ENCODE assay signal across 15 cellular contexts in the genomic region with DNA sequence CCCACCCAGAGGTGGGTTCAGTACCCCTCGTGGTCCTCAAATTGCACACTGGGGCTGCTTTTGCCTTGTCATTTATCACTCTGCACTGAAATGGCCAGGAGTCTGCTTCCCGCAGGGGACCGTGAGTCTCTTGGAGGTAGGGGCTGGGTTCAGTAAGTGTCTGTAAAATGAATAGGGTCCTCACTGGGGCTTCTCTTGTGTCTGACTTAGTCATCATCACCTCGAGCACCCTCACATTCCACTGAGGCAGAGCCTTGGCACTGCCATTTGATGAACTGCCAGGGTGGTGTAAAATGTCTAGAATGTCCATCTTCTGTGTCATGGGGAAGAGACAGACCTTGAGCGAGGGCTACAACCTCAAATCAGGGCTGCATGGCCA.
A peak's percentile ranks its signal among the peaks of the same experiment; 100 is the strongest.
DNase-seq lines count a peak whose midpoint lies in the region; ATAC-seq and TF ChIP-seq lines count a peak whose summit lies in the region.
"Had no signal": no experiment of that assay in that cellular context is flagged by ENCODE, and none has a peak within 500 bp of the region (broad histone marks: within the 10 kb centered on the region; RNA-seq: fewer than 3 reads in every experiment).

No MANE protein-coding gene starts in this region.

- H3K27me3 ChIP-seq in heart right ventricle (peaks cover 0 to 28% (median 0%) of the 10 kb centered on the region in 7 donors), dorsolateral prefrontal cortex (no peaks in the 10 kb centered on the region), uterus (no peaks in the 10 kb centered on the region)

- TF ChIP-seq POLR2A in uterus (IDR thresholded peaks at IDR 0.05): no peak

- H3K9me3 Mint-ChIP-seq in osteocyte (ENCODE audit: unreplicated experiment): no peaks in the 10 kb centered on the region
- H3K9me3 Mint-ChIP-seq: stimulated activated naive CD8-positive, alpha-beta T cell treated with anti-CD3 and anti-CD28 coated beads, Interleukin-15, amount 100 ng/mL, for 72 hours; T-helper 1 cell treated with Interleukin-12 subunit alpha and Interleukin-12 subunit beta and Interleukin-4 antibody, amounts not matched to agents 30 μg/mL and 1 μg/mL, for 36 hours had no signal

- no peak for DNase-seq in heart right ventricle
- DNase-seq in left cardiac atrium: no peak
- DNase-seq in dorsolateral prefrontal cortex: no peak
- no peak for DNase-seq in osteocyte (ENCODE audit: extremely low spot score, unreplicated experiment)
- no peak for DNase-seq in uterus
- no peak for DNase-seq in DMS153 (lab: John Stamatoyannopoulos, UW)
- DNase-seq in HK-2 (ENCODE audit: unreplicated experiment): no peak
- no peak for DNase-seq in GF-D8 (lab: John Stamatoyannopoulos, UW)
- DNase-seq: activated CD4-positive, alpha-beta T cell treated with anti-CD3 and anti-CD28 coated beads, Interleukin-2, amount 50 U/mL, for 1 hour; hypothalamus; MV-4-11; NCI-H345; stimulated activated naive CD8-positive, alpha-beta T cell treated with anti-CD3 and anti-CD28 coated beads, Interleukin-15, amount 100 ng/mL, for 72 hours had no signal

- H3K27ac ChIP-seq in heart right ventricle (peak overlapping the region in 6 of 10 donors; percentile 34 to 97 (median 90)), dorsolateral prefrontal cortex (peak overlapping the region in 45 of 59 donors; percentile 3 to 91 (median 82)), uterus (peak overlapping the region; percentile 90 to 95)

- H3K4me1 ChIP-seq in heart right ventricle (peaks cover 16 to 68% (median 59%) of the 10 kb centered on the region in 9 donors), uterus (peaks cover 10 to 16% of the 10 kb centered on the region in 2 donors)

- no peak overlapping the region for H3K4me3 Mint-ChIP-seq in osteocyte (ENCODE audit: unreplicated experiment)
- H3K4me3 Mint-ChIP-seq: stimulated activated naive CD8-positive, alpha-beta T cell treated with anti-CD3 and anti-CD28 coated beads, Interleukin-15, amount 100 ng/mL, for 72 hours; T-helper 1 cell treated with Interleukin-12 subunit alpha and Interleukin-12 subunit beta and Interleukin-4 antibody, amounts not matched to agents 30 μg/mL and 1 μg/mL, for 36 hours had no signal

- H3K27me3 Mint-ChIP-seq in osteocyte (ENCODE audit: unreplicated experiment): no peaks in the 10 kb centered on the region

- ATAC-seq in heart right ventricle (no peak), left cardiac atrium (no peak)

- peak overlapping the region; percentile 96 for H3K27ac Mint-ChIP-seq in osteocyte (ENCODE audit: unreplicated experiment)
- H3K27ac Mint-ChIP-seq: progenitor cell of endocrine pancreas; T-helper 1 cell treated with Interleukin-12 subunit alpha and Interleukin-12 subunit beta and Interleukin-4 antibody, amounts not matched to agents 30 μg/mL and 1 μg/mL, for 36 hours had no signal

- no peaks in the 10 kb centered on the region for H3K36me3 Mint-ChIP-seq in osteocyte (ENCODE audit: unreplicated experiment)

- TF ChIP-seq CTCF in heart right ventricle (IDR thresholded peaks at IDR 0.05) (no peak), dorsolateral prefrontal cortex (IDR thresholded peaks at IDR 0.05 in 54 of 56, conservative IDR thresholded peaks at IDR 0.05 in 2 of 56; ENCODE audit: low read depth in 1 of 56, partially characterized antibody in 56 of 56) (no peak), osteocyte (IDR thresholded peaks at IDR 0.05) (no peak), uterus (IDR thresholded peaks at IDR 0.05) (no peak)

- intact Hi-C loops in heart right ventricle (cut with DNase I) (loop anchor here in 6 of 10 donors (2.0 to 5.0 kb wide), 5 partner anchors 46 to 161 kb away; partner anchors contain the start of gene AMOTL2 (in 2 of the 6)), left cardiac atrium (cut with DNase I) (loop anchor here in 1 of 2 donors (5.0 kb wide), 1 partner anchor 61 kb away; the partner anchor contains the start of gene AMOTL2), dorsolateral prefrontal cortex (cut with DNase I) (no loop called here), uterus (cut with DNase I; ENCODE audit: low total_unique reads) (loop anchor here (5.0 kb wide), 1 partner anchor 51 kb away; no protein-coding TSS in a partner anchor)

- H3K9me3 ChIP-seq in heart right ventricle (no peaks in the 10 kb centered on the region), uterus (no peaks in the 10 kb centered on the region)

- H3K4me1 Mint-ChIP-seq in osteocyte (ENCODE audit: unreplicated experiment): peaks cover 77% of the 10 kb centered on the region

- WGBS in heart right ventricle, 2 donors: 70 to 80% methylated on average over 5 of the region's 5 CpGs

- H3K36me3 ChIP-seq in heart right ventricle (no peaks in the 10 kb centered on the region), uterus (no peaks in the 10 kb centered on the region)

- H3K4me3 ChIP-seq in heart right ventricle: no peak overlapping the region
- no peak overlapping the region for H3K4me3 ChIP-seq in dorsolateral prefrontal cortex
- H3K4me3 ChIP-seq in uterus: no peak overlapping the region

Comparison
In these comparisons a context has a peak if more than half of its experiments do, and no peak if none do; other contexts are left out.
1. intact Hi-C loops: an anchor here in heart right ventricle (2.0 to 5.0 kb wide) and uterus (5.0 kb wide); none called in dorsolateral prefrontal cortex.